ENCODE assay signal across 25 cellular contexts in the genomic region with DNA sequence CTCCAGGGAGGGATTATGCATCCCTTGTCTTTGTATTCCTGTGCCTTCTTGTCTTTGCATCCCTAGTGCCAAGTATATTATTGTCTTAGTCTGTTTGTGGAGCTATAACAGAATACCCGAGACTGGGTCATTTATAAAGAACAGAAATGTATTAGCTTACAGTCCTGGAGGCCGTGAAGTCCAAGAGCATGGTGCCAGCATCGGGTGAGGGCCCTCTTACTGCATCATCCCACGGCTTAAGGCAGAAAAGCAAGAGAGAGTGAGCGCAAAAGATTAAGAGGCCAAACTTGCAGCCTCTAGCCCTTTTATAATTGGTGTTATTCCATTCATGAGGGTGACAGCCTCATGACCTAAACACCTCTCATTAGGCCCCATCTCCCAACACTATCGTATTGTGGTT. TPM values are rescaled to one million over a fixed set of nuclear protein-coding genes. Genes with fewer than 3 reads are reported as not detected.
DNase-seq lines count a peak whose midpoint lies in the region; ATAC-seq and TF ChIP-seq lines count a peak whose summit lies in the region.
"Had no signal": no experiment of that assay in that cellular context is flagged by ENCODE, and none has a peak within 500 bp of the region (broad histone marks: within the 10 kb centered on the region; RNA-seq: fewer than 3 reads in every experiment).

No MANE protein-coding gene starts in this region.

- TF ChIP-seq CTCF in HFFc6 (IDR thresholded peaks at IDR 0.05): no peak
- no peak for TF ChIP-seq CTCF in neutrophil (IDR thresholded peaks at IDR 0.05)
- TF ChIP-seq CTCF in tibial artery (IDR thresholded peaks at IDR 0.05): no peak
- TF ChIP-seq CTCF in SK-N-SH (IDR thresholded peaks at IDR 0.05): no peak

- peak overlapping the region in 1 of 2 experiments; percentile 34 for H3K4me3 ChIP-seq in neutrophil (ENCODE audit: low read depth in 1 of 2, low read length in 1 of 2)
- no peak overlapping the region for H3K4me3 ChIP-seq in tibial artery
- no peak overlapping the region for H3K4me3 ChIP-seq in SK-N-SH (ENCODE audit: low read depth in 2 of 2, low read length in 1 of 2)
- H3K4me3 ChIP-seq: BLaER1, PC-9, suprapubic skin had no signal

- no peaks in the 10 kb centered on the region for H3K79me2 ChIP-seq in SK-N-SH (ENCODE audit: insufficient read depth)

- H3K36me3 ChIP-seq in neutrophil (no peaks in the 10 kb centered on the region), tibial artery (no peaks in the 10 kb centered on the region), SK-N-SH (replicated peaks in 1 of 2; ENCODE audit: control insufficient read depth in 1 of 2, insufficient read depth in 2 of 2, low read length in 1 of 2) (no peaks in the 10 kb centered on the region)
- H3K36me3 ChIP-seq: BLaER1, brain microvascular endothelial cell, suprapubic skin had no signal

- no peaks in the 10 kb centered on the region for H3K9me3 ChIP-seq in neutrophil
- no peaks in the 10 kb centered on the region for H3K9me3 ChIP-seq in tibial artery
- no peaks in the 10 kb centered on the region for H3K9me3 ChIP-seq in SK-N-SH
- H3K9me3 ChIP-seq: BLaER1, suprapubic skin had no signal

- no peak for TF ChIP-seq EP300 in SK-N-SH (IDR thresholded peaks at IDR 0.05; ENCODE audit: borderline replicate concordance in 1 of 2, low read depth in 1 of 2, low read length in 1 of 2)

- peaks cover 7% of the 10 kb centered on the region for H3K36me3 Mint-ChIP-seq in HFFc6 (ENCODE audit: low read depth)
- H3K36me3 Mint-ChIP-seq in dendritic cell treated with granulocyte-macrophage colony-stimulating factor and Interleukin-4, amounts not matched to agents 40 ng/mL and 50 ng/mL, for 4 days (ENCODE audit: low read depth): peaks cover 5% of the 10 kb centered on the region
- H3K36me3 Mint-ChIP-seq: activated naive CD4-positive, alpha-beta T cell treated with anti-CD3 and anti-CD28 coated beads, Interleukin-2, amount 10 ng/mL, durations not matched to agents 7 days and 5 days had no signal

- WGBS in SK-N-SH (ENCODE audit: low lambda C conversion rate): 57% methylated on average over 6 of the region's 6 CpGs

- peaks cover 40% of the 10 kb centered on the region for H3K4me1 Mint-ChIP-seq in HFFc6 (ENCODE audit: low read depth)
- H3K4me1 Mint-ChIP-seq in dendritic cell treated with granulocyte-macrophage colony-stimulating factor and Interleukin-4, amounts not matched to agents 40 ng/mL and 50 ng/mL, for 4 days (ENCODE audit: low read depth): peaks cover 60% of the 10 kb centered on the region
- H3K4me1 Mint-ChIP-seq: activated CD4-positive, alpha-beta T cell treated with anti-CD3 and anti-CD28 coated beads for 36 hours; activated naive CD4-positive, alpha-beta T cell treated with anti-CD3 and anti-CD28 coated beads, Interleukin-2, amount 10 ng/mL, durations not matched to agents 7 days and 5 days had no signal

- H3K27ac ChIP-seq in neutrophil: peak overlapping the region; percentile 95
- peak overlapping the region; percentile 14 to 61 for H3K27ac ChIP-seq in tibial artery
- no peak overlapping the region for H3K27ac ChIP-seq in SK-N-SH (ENCODE audit: low read depth in 2 of 2, low read length in 1 of 2)
- H3K27ac ChIP-seq: BLaER1, brain microvascular endothelial cell, PC-9 had no signal

- no peaks in the 10 kb centered on the region for H3F3A ChIP-seq in SK-N-SH (replicated peaks; ENCODE audit: insufficient read depth)

- H3K27ac Mint-ChIP-seq in HFFc6: peak overlapping the region; percentile 77
- H3K27ac Mint-ChIP-seq in dendritic cell treated with granulocyte-macrophage colony-stimulating factor and Interleukin-4, amounts not matched to agents 40 ng/mL and 50 ng/mL, for 4 days: peak overlapping the region; percentile 92
- H3K27ac Mint-ChIP-seq: activated CD4-positive, alpha-beta T cell treated with anti-CD3 and anti-CD28 coated beads for 36 hours; activated CD8-positive, alpha-beta T cell treated with anti-CD3 and anti-CD28 coated beads for 36 hours; activated naive CD4-positive, alpha-beta T cell treated with anti-CD3 and anti-CD28 coated beads, Interleukin-2, amount 10 ng/mL, durations not matched to agents 7 days and 5 days; activated T-helper 17 cell treated with anti-CD3 and anti-CD28 coated beads, Interleukin-2, amount 50 U/mL, for 72 hours had no signal

- no peaks in the 10 kb centered on the region for H3K9me2 ChIP-seq in SK-N-SH

- no peak overlapping the region; the same call in 1 of the 2 replicates for H3K4me3 Mint-ChIP-seq in HFFc6
- no peak overlapping the region for H3K4me3 Mint-ChIP-seq in dendritic cell treated with granulocyte-macrophage colony-stimulating factor and Interleukin-4, amounts not matched to agents 40 ng/mL and 50 ng/mL, for 4 days
- H3K4me3 Mint-ChIP-seq: activated CD4-positive, alpha-beta T cell treated with anti-CD3 and anti-CD28 coated beads for 36 hours; activated CD8-positive, alpha-beta T cell treated with anti-CD3 and anti-CD28 coated beads for 36 hours; activated naive CD4-positive, alpha-beta T cell treated with anti-CD3 and anti-CD28 coated beads, Interleukin-2, amount 10 ng/mL, durations not matched to agents 7 days and 5 days; activated T-helper 17 cell treated with anti-CD3 and anti-CD28 coated beads, Interleukin-2, amount 50 U/mL, for 72 hours had no signal

- H4K20me1 ChIP-seq in SK-N-SH (ENCODE audit: insufficient read depth): no peaks in the 10 kb centered on the region
- H4K20me1 ChIP-seq: BLaER1 had no signal

- no peak overlapping the region for H3K4me2 ChIP-seq in SK-N-SH
- H3K4me2 ChIP-seq: BLaER1, PC-9 had no signal

- H3K9ac ChIP-seq in SK-N-SH: no peak overlapping the region
- H3K9ac ChIP-seq: BLaER1 had no signal

- H2AFZ ChIP-seq in SK-N-SH (ENCODE audit: low read depth): no peak overlapping the region
- H2AFZ ChIP-seq: PC-9 had no signal

- no peaks in the 10 kb centered on the region for H3K9me3 Mint-ChIP-seq in HFFc6
- H3K9me3 Mint-ChIP-seq in dendritic cell treated with granulocyte-macrophage colony-stimulating factor and Interleukin-4, amounts not matched to agents 40 ng/mL and 50 ng/mL, for 4 days: peaks cover 8% of the 10 kb centered on the region
- H3K9me3 Mint-ChIP-seq: activated CD8-positive, alpha-beta T cell treated with anti-CD3 and anti-CD28 coated beads for 36 hours; activated naive CD4-positive, alpha-beta T cell treated with anti-CD3 and anti-CD28 coated beads, Interleukin-2, amount 10 ng/mL, durations not matched to agents 7 days and 5 days; activated T-helper 17 cell treated with anti-CD3 and anti-CD28 coated beads, Interleukin-2, amount 50 U/mL, for 72 hours had no signal

- CTCF ChIA-PET in SK-N-SH (lab: Yijun Ruan, JAX): no interaction called here

- H3K4me1 ChIP-seq in neutrophil (ENCODE audit: control insufficient read depth in 1 of 2, insufficient read depth in 1 of 2, low read depth in 1 of 2, low read length in 1 of 2) (peaks cover 85 to 92% of the 10 kb centered on the region in 2 experiments), tibial artery (peaks cover 0 to 13% (median 7%) of the 10 kb centered on the region in 4 donors), SK-N-SH (ENCODE audit: control insufficient read depth in 1 of 2, insufficient read depth in 2 of 2, low read depth in 1 of 2, low read length in 1 of 2) (no peaks in the 10 kb centered on the region)
- H3K4me1 ChIP-seq: BLaER1 had no signal

- intact Hi-C loops in dendritic cell treated with granulocyte-macrophage colony-stimulating factor and Interleukin-4, amounts not matched to agents 40 ng/mL and 50 ng/mL, for 4 days (cut with micrococcal nuclease): no loop called here
- intact Hi-C loops in tibial artery (cut with DNase I; ENCODE audit: low total_unique reads): no loop called here

- DNase-seq in HFFc6 (no peak), tibial artery (no peak), LoVo (ENCODE audit: low spot score) (no peak), SK-N-SH (no peak)
- DNase-seq: activated CD4-positive, alpha-beta T cell treated with anti-CD3 and anti-CD28 coated beads for 36 hours; activated CD8-positive, alpha-beta T cell treated with anti-CD3 and anti-CD28 coated beads for 36 hours; activated naive CD4-positive, alpha-beta T cell treated with anti-CD3 and anti-CD28 coated beads, Interleukin-2, amount 10 ng/mL, durations not matched to agents 7 days and 5 days; amniotic stem cell; brain microvascular endothelial cell; DMS153; effector CD4-positive, alpha-beta T cell; NCI-H1436; NCI-H2081; NCI-H526; PC-9; SHP77 treated with DMSO at 0.1 percent for 48 hours; stimulated activated CD4-positive, alpha-beta T cell treated with anti-CD3 and anti-CD28 coated beads, Interleukin-15, amount 100 ng/mL, for 24 hours; stimulated activated naive CD4-positive, alpha-beta T cell; SW 1271 had no signal

- no peak for TF ChIP-seq RAD21 in SK-N-SH (IDR thresholded peaks at IDR 0.05; ENCODE audit: low read length)

- no peaks in the 10 kb centered on the region for H3K27me3 Mint-ChIP-seq in HFFc6 (ENCODE audit: insufficient read depth)
- no peaks in the 10 kb centered on the region for H3K27me3 Mint-ChIP-seq in dendritic cell treated with granulocyte-macrophage colony-stimulating factor and Interleukin-4, amounts not matched to agents 40 ng/mL and 50 ng/mL, for 4 days
- H3K27me3 Mint-ChIP-seq: activated CD4-positive, alpha-beta T cell treated with anti-CD3 and anti-CD28 coated beads for 36 hours; activated CD8-positive, alpha-beta T cell treated with anti-CD3 and anti-CD28 coated beads for 36 hours; activated T-helper 17 cell treated with anti-CD3 and anti-CD28 coated beads, Interleukin-2, amount 50 U/mL, for 72 hours had no signal

- POLR2A ChIA-PET in SK-N-SH (lab: Yijun Ruan, JAX): no interaction called here

- H3K27me3 ChIP-seq in neutrophil (no peaks in the 10 kb centered on the region), tibial artery (no peaks in the 10 kb centered on the region), SK-N-SH (ENCODE audit: insufficient read depth) (no peaks in the 10 kb centered on the region; the same call in 1 of the 2 replicates)
- H3K27me3 ChIP-seq: BLaER1, brain microvascular endothelial cell, suprapubic skin had no signal

- ATAC-seq in GM18519 (IDR thresholded peaks at IDR 0.05; ENCODE audit: low FRiP score, unreplicated experiment): no peak
- ATAC-seq: activated CD4-positive, alpha-beta T cell treated with anti-CD3 and anti-CD28 coated beads for 36 hours; activated CD8-positive, alpha-beta T cell treated with anti-CD3 and anti-CD28 coated beads for 36 hours; activated T-helper 17 cell treated with anti-CD3 and anti-CD28 coated beads, Interleukin-2, amount 50 U/mL, for 72 hours had no signal

TF ChIP-seq in SK-N-SH, 30 proteins besides CTCF, POLR2A, EP300 and RAD21 (continues in another document):
- no peak for TF ChIP-seq TEAD4 (IDR thresholded peaks at IDR 0.05; ENCODE audit: borderline replicate concordance, insufficient read depth)

RNA-seq across cellular contexts. Expression of gene IGF2R, which starts 8.4 kb away (rescaled TPM):
- 100 to 1,000 TPM in 2 of 6 experiments, 10 to 100 TPM in 4; 77.3 to 119 (median 88.1) TPM for total RNA-seq in HFFc6 (2021; fragmentation: NEBNext Ultra II Directional; extraction: Animal tissue kit (Norgen Biotek cat#: 25700))
- polyA plus RNA-seq in SK-N-SH (2012; rRNA removed): 25.7 and 45.0 TPM in 2 replicates
- polyA plus RNA-seq in SK-N-SH (2012; cell fraction: cytosol; rRNA removed): 34.7 and 43.1 TPM in 2 replicates
- polyA plus RNA-seq in SK-N-SH (2012; cell fraction: nucleus; rRNA removed): 52.3 and 71.0 TPM in 2 replicates

Comparison
In these comparisons a context has a peak if more than half of its experiments do, and no peak if none do; other contexts are left out.
1. H3K27ac ChIP-seq: peak in neutrophil (single experiment) and tibial artery (2 of 2); none in SK-N-SH (0 of 2).